In the genomic region with DNA sequence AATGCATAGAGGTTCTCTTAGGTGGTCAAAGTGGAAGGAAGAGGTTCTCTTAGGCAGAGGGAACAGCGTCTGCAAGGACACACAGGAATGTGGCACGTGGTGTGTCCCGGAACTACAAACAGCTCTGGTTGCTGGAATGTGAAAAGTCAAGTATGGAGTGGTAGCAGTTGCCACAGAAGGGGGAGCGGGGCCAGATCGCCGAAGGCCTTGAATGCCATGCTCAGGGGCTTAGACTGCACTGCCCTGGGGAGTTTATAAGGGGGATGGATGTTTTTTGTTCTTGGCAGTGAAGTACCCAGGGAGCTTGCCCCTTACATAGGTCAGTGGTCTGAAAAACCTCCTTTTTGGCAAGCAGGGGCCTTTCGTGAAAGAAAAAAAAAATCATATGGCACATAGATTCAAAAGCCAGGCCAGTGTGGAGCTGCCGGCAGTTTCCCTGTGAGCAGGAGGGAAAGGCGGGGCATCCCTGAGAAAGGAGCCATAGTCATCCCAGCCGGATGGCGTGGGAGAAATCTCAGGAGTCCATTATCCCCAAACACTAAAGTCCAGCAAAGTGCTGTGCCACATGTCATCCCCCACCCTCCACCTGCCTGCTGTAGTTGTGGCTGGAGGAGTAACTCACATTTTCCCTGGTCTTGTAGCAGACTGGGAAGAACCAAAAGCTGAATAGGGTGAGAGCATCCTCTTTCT, we compare ENCODE assay signal across 8 cellular contexts. TPM values are rescaled to one million over a fixed set of nuclear protein-coding genes. Genes with fewer than 3 reads are reported as not detected.
A peak's percentile ranks its signal among the peaks of the same experiment; 100 is the strongest.
DNase-seq lines count a peak whose midpoint lies in the region; ATAC-seq and TF ChIP-seq lines count a peak whose summit lies in the region.

No MANE protein-coding gene starts in this region.

- peak overlapping the region; percentile 100 for H2AFZ ChIP-seq in parathyroid adenoma

- no peaks in the 10 kb centered on the region for H3K36me3 ChIP-seq in NT2/D1 (ENCODE audit: insufficient read depth, insufficient read length, low read length)
- H3K36me3 ChIP-seq in parathyroid adenoma (ENCODE audit: control insufficient read depth, insufficient read depth, low read length) = no peaks in the 10 kb centered on the region

- no peaks in the 10 kb centered on the region for H3K9me3 Mint-ChIP-seq in Calu3 (ENCODE audit: low read depth, unreplicated experiment)

- peak overlapping the region; percentile 52 for H3K27ac Mint-ChIP-seq in Calu3 (ENCODE audit: unreplicated experiment)

- intact Hi-C loops in Calu3 (cut with micrococcal nuclease; ENCODE audit: unreplicated experiment) = no loop called here

- H3K9me3 ChIP-seq in NT2/D1 (ENCODE audit: insufficient read depth, low read length) (no peaks in the 10 kb centered on the region), parathyroid adenoma (ENCODE audit: control insufficient read depth, low read length) (no peaks in the 10 kb centered on the region)

- CTCF ChIA-PET in Calu3 (lab: Charles Lee) = interaction anchor here (0.7 to 2.4 kb wide), 3 partner anchors 35 to 460 kb away, joined by 3 to 7 read pairs (median 4); partner anchors contain the start of genes DCAF17 and METTL8

- H3K4me3 ChIP-seq in NT2/D1 (ENCODE audit: insufficient read length, low read depth) (no peak overlapping the region), parathyroid adenoma (ENCODE audit: low read depth, low read length) (peak overlapping the region; percentile 83)

- H3K4me2 ChIP-seq in parathyroid adenoma (ENCODE audit: low read length) = peak overlapping the region; percentile 93

- ATAC-seq in esophagus mucosa = peak; percentile 30
- ATAC-seq in GM18873 (IDR thresholded peaks at IDR 0.05; ENCODE audit: low FRiP score, unreplicated experiment) = no peak

- H3K36me3 Mint-ChIP-seq in Calu3 (ENCODE audit: insufficient read depth, unreplicated experiment) = peaks cover 46% of the 10 kb centered on the region

- no peak for TF ChIP-seq CTCF in Calu3 (IDR thresholded peaks at IDR 0.05; ENCODE audit: unreplicated experiment)
- TF ChIP-seq CTCF in parathyroid adenoma (IDR thresholded peaks at IDR 0.05) = no peak

- BruUV-seq in Calu3 (replicated peaks; lab: Mats Ljungman, UMichigan) = no TSS peak

- peak overlapping the region; percentile 65 for H3K4me3 Mint-ChIP-seq in Calu3 (ENCODE audit: low read depth, unreplicated experiment)

- H3K4me1 ChIP-seq in NT2/D1 (ENCODE audit: insufficient read depth, insufficient read length) (peaks cover 12% of the 10 kb centered on the region), parathyroid adenoma (peaks cover 2% of the 10 kb centered on the region)

- no peak overlapping the region for H3K27ac ChIP-seq in parathyroid adenoma

- peaks cover 6% of the 10 kb centered on the region for H3K27me3 Mint-ChIP-seq in Calu3 (ENCODE audit: unreplicated experiment)

- peak; percentile 41 for DNase-seq in Calu3
- no peak for DNase-seq in NT2/D1 (ENCODE audit: low read depth, low spot score)
- DNase-seq in SIG-M5 treated with dmso at 0.1 percent for 504 hours (lab: John Stamatoyannopoulos, UW; ENCODE audit: unreplicated experiment) = no peak
- DNase-seq in RPMI8226 = no peak
- DNase-seq in NCI-H748 treated with DMSO at 0.1 percent for 48 hours (lab: John Stamatoyannopoulos, UW) = no peak

- H3K79me2 ChIP-seq in parathyroid adenoma = no peaks in the 10 kb centered on the region

- H3K27me3 ChIP-seq in NT2/D1 (ENCODE audit: insufficient read depth, insufficient read length) (no peaks in the 10 kb centered on the region), parathyroid adenoma (ENCODE audit: control insufficient read depth, insufficient read depth, low read length) (no peaks in the 10 kb centered on the region)

- H3K9ac ChIP-seq in NT2/D1 (ENCODE audit: insufficient read length, low read depth) (peak overlapping the region; percentile 36), parathyroid adenoma (no peak overlapping the region)

- H3K4me1 Mint-ChIP-seq in Calu3 (ENCODE audit: low read depth, unreplicated experiment) = peaks cover 18% of the 10 kb centered on the region

RNA-seq across cellular contexts. Expression of gene GORASP2, which starts 45.4 kb away (rescaled TPM):
- total RNA-seq in Calu3 (2022) = 98.1 and 105 TPM in 2 replicates
- total RNA-seq in esophagus mucosa = 60.8 TPM
